Comparison of ENCODE assay signal across 8 cellular contexts in genomic region chr5:117455236-117456233, GRCh38.
DNase-seq lines count a peak whose midpoint lies in the region; ATAC-seq and TF ChIP-seq lines count a peak whose summit lies in the region.

No MANE protein-coding gene starts in this region.

- no peak overlapping the region for H3K27ac Mint-ChIP-seq in stimulated activated memory B cell treated with anti-CD40 and anti-IgM and Interleukin-4, amounts not matched to agents 10 μg/mL and 1 μg/mL and 100 μg/mL, for 72 hours

- peak overlapping the region; percentile 97 for H3K4me2 ChIP-seq in PC-9

- no peaks in the 10 kb centered on the region for H3K27me3 ChIP-seq in PC-9 (ENCODE audit: insufficient read depth, low read depth)

- H3K4me1 ChIP-seq in PC-9 (replicated peaks; ENCODE audit: insufficient read depth) = 0 out of 2 replicates have a peak, but pooled peaks cover 4% of the 10 kb centered on the region

- no peaks in the 10 kb centered on the region for H4K20me1 ChIP-seq in PC-9 (ENCODE audit: insufficient read depth)

- H3K4me3 Mint-ChIP-seq in stimulated activated memory B cell treated with anti-CD40 and anti-IgM and Interleukin-4, amounts not matched to agents 10 μg/mL and 1 μg/mL and 100 μg/mL, for 72 hours = peak overlapping the region; percentile 74

- intact Hi-C loops in PC-9 (cut with micrococcal nuclease; ENCODE audit: unreplicated experiment) = no loop called here

- H3K4me3 ChIP-seq in PC-9 (peak overlapping the region; percentile 89), fibroblast of pulmonary artery (replicated peaks; ENCODE audit: low read depth, low read length) (no peak overlapping the region)

- no peaks in the 10 kb centered on the region for H3F3A ChIP-seq in PC-9 (ENCODE audit: insufficient read depth, low read depth)

- no peaks in the 10 kb centered on the region for H3K9me3 ChIP-seq in PC-9 (ENCODE audit: insufficient read depth, low read depth)

- H3K27ac ChIP-seq in PC-9 = no peak overlapping the region

- TF ChIP-seq CTCF in PC-9 (conservative IDR thresholded peaks at IDR 0.05) = peak; percentile 62
- peak; percentile 20 for TF ChIP-seq CTCF in fibroblast of pulmonary artery (IDR thresholded peaks at IDR 0.05; ENCODE audit: low read length, missing control alignments)

- H3K36me3 ChIP-seq in PC-9 (ENCODE audit: low read depth) = no peaks in the 10 kb centered on the region

- CTCF ChIA-PET in PC-9 (lab: Charles Lee) = interaction anchor here (1.0 kb wide), 1 partner anchor 12 kb away, joined by 3 read pairs; no protein-coding TSS in a partner anchor

- POLR2A ChIA-PET in PC-9 (lab: Charles Lee; ENCODE audit: unreplicated experiment) = interaction anchor here (0.5 kb wide), 1 partner anchor 1923 kb away, joined by 5 read pairs; no protein-coding TSS in a partner anchor

- no peaks in the 10 kb centered on the region for H3K9me2 ChIP-seq in PC-9 (ENCODE audit: insufficient read depth)

- peak overlapping the region; percentile 100 for H2AFZ ChIP-seq in PC-9

- H3K36me3 Mint-ChIP-seq in stimulated activated memory B cell treated with anti-CD40 and anti-IgM and Interleukin-4, amounts not matched to agents 10 μg/mL and 1 μg/mL and 100 μg/mL, for 72 hours = no peaks in the 10 kb centered on the region

- peak; percentile 5 for DNase-seq in stimulated activated CD4-positive, alpha-beta T cell treated with anti-CD3 and anti-CD28 coated beads, Interleukin-15, amount 100 ng/mL, for 24 hours
- DNase-seq in stimulated activated CD4-positive, alpha-beta T cell treated with anti-CD3 and anti-CD28 coated beads, Interleukin-4, amount 100 ng/mL, for 24 hours = no peak
- peak in 1 of 2 experiments; percentile 27 for DNase-seq in PC-9
- no peak for DNase-seq in fibroblast of pulmonary artery (ENCODE audit: low read depth)
- no peak for DNase-seq in NCI-H1930 (lab: John Stamatoyannopoulos, UW)

- H3K79me2 ChIP-seq in PC-9 (ENCODE audit: low read depth) = no peaks in the 10 kb centered on the region

- ATAC-seq in HG02885 (IDR thresholded peaks at IDR 0.05; ENCODE audit: poor library complexity, unreplicated experiment) (peak; percentile 36), HG03469 (IDR thresholded peaks at IDR 0.05; ENCODE audit: unreplicated experiment) (no peak)
- ATAC-seq in stimulated activated memory B cell treated with anti-CD40 and anti-IgM and Interleukin-4, amounts not matched to agents 10 μg/mL and 1 μg/mL and 100 μg/mL, for 72 hours = peak; percentile 28

- H3K27me3 Mint-ChIP-seq in stimulated activated memory B cell treated with anti-CD40 and anti-IgM and Interleukin-4, amounts not matched to agents 10 μg/mL and 1 μg/mL and 100 μg/mL, for 72 hours = no peaks in the 10 kb centered on the region

- BruUV-seq in PC-9 (replicated peaks; lab: Mats Ljungman, UMichigan) = no TSS peak

- H3K4me1 Mint-ChIP-seq in stimulated activated memory B cell treated with anti-CD40 and anti-IgM and Interleukin-4, amounts not matched to agents 10 μg/mL and 1 μg/mL and 100 μg/mL, for 72 hours = no peaks in the 10 kb centered on the region

- H3K9me3 Mint-ChIP-seq in stimulated activated memory B cell treated with anti-CD40 and anti-IgM and Interleukin-4, amounts not matched to agents 10 μg/mL and 1 μg/mL and 100 μg/mL, for 72 hours = no peaks in the 10 kb centered on the region
